Comparison of ENCODE assay signal across 25 cellular contexts in the genomic region with DNA sequence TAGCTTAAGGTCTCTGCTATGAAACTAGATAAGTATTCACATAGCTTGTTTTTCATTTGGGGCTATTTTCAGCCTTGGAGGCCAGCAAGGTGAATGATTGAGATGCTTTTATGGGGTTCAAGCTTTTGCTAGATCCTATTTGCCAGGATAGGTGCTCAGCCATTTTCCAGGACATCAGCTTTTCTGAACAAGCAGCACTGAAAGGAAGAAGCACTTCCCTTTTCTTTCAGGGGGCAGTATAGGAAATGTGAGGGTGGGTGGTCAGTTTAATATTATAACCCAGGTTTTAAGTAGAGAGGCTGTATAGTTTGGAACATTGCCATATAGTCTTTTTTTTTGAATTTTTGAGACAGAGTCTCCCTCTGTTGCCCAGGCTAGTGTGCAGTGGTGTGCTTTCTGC.
"Had no signal": no experiment of that assay in that cellular context is flagged by ENCODE, and none has a peak within 500 bp of the region (broad histone marks: within the 10 kb centered on the region; RNA-seq: fewer than 3 reads in every experiment).

No MANE protein-coding gene starts in this region.

- H3K4me3 Mint-ChIP-seq: activated CD4-positive, alpha-beta memory T cell treated with anti-CD3 and anti-CD28 coated beads, Interleukin-2, amount 10 ng/mL, durations not matched to agents 7 days and 5 days; activated CD8-positive, alpha-beta memory T cell treated with anti-CD3 and anti-CD28 coated beads, Interleukin-2, amount 10 ng/mL, durations not matched to agents 7 days and 5 days; activated naive CD4-positive, alpha-beta T cell treated with anti-CD3 and anti-CD28 coated beads, Interleukin-2, amount 10 ng/mL, durations not matched to agents 7 days and 5 days; neural progenitor cell; T-helper 2 cell treated with Interferon-gamma antibody and Interleukin-4, amounts not matched to agents 5 μg/mL and 100 μg/mL, for 36 hours had no signal

- ATAC-seq: activated CD8-positive, alpha-beta memory T cell treated with anti-CD3 and anti-CD28 coated beads, Interleukin-2, amount 10 ng/mL, durations not matched to agents 7 days and 5 days; left lobe of liver; right lobe of liver had no signal

- FAIRE-seq: astrocyte, endometrium, frontal cortex, kidney, small intestine had no signal

- H3K36me3 ChIP-seq: adrenal gland, breast epithelium, neural progenitor cell, right lobe of liver, stomach, vagina had no signal

- H3K9me3 ChIP-seq: adrenal gland, breast epithelium, right lobe of liver, stomach, vagina had no signal

- H3K36me3 Mint-ChIP-seq: neural progenitor cell had no signal

- H3K27ac Mint-ChIP-seq: activated CD4-positive, alpha-beta memory T cell treated with anti-CD3 and anti-CD28 coated beads, Interleukin-2, amount 10 ng/mL, durations not matched to agents 7 days and 5 days; activated CD8-positive, alpha-beta memory T cell treated with anti-CD3 and anti-CD28 coated beads, Interleukin-2, amount 10 ng/mL, durations not matched to agents 7 days and 5 days; activated naive CD4-positive, alpha-beta T cell treated with anti-CD3 and anti-CD28 coated beads, Interleukin-2, amount 10 ng/mL, durations not matched to agents 7 days and 5 days; neural progenitor cell; T-helper 2 cell treated with Interferon-gamma antibody and Interleukin-4, amounts not matched to agents 5 μg/mL and 100 μg/mL, for 36 hours had no signal

- H3K9me3 Mint-ChIP-seq: activated CD4-positive, alpha-beta memory T cell treated with anti-CD3 and anti-CD28 coated beads, Interleukin-2, amount 10 ng/mL, durations not matched to agents 7 days and 5 days; activated naive CD4-positive, alpha-beta T cell treated with anti-CD3 and anti-CD28 coated beads, Interleukin-2, amount 10 ng/mL, durations not matched to agents 7 days and 5 days; memory B cell; neural progenitor cell; T-helper 2 cell treated with Interferon-gamma antibody and Interleukin-4, amounts not matched to agents 5 μg/mL and 100 μg/mL, for 36 hours had no signal

- H3K9ac ChIP-seq: neural progenitor cell had no signal

- H3K4me2 ChIP-seq: neural progenitor cell had no signal

- H3K4me3 ChIP-seq: adrenal gland, breast epithelium, coronary artery, neural progenitor cell, right lobe of liver, stomach, vagina had no signal

- H3K4me1 Mint-ChIP-seq: neural progenitor cell had no signal

- H3K27ac ChIP-seq: adrenal gland, breast epithelium, coronary artery, neural progenitor cell, right lobe of liver, stomach, vagina had no signal

- H3K27me3 ChIP-seq: adrenal gland, breast epithelium, neural progenitor cell, right lobe of liver, stomach, vagina had no signal

- DNase-seq: activated CD4-positive, alpha-beta memory T cell treated with anti-CD3 and anti-CD28 coated beads, Interleukin-2, amount 10 ng/mL, durations not matched to agents 7 days and 5 days; activated CD4-positive, alpha-beta T cell treated with anti-CD3 and anti-CD28 coated beads for 48 hours; activated CD4-positive, CD25-positive, alpha-beta regulatory T cell; activated CD8-positive, alpha-beta memory T cell treated with anti-CD3 and anti-CD28 coated beads, Interleukin-2, amount 10 ng/mL, durations not matched to agents 7 days and 5 days; activated naive CD4-positive, alpha-beta T cell treated with anti-CD3 and anti-CD28 coated beads, Interleukin-2, amount 10 ng/mL, durations not matched to agents 7 days and 5 days; activated T-cell treated with anti-CD3 and anti-CD28 coated beads, Interleukin-2, amount 50 U/mL, for 1 hour; adrenal gland; erythroblast; head of caudate nucleus; kidney; right lobe of liver; small intestine; stimulated activated CD4-positive, alpha-beta T cell treated with anti-CD3 and anti-CD28 coated beads, Interleukin-15, amount 100 ng/mL, for 24 hours; stimulated activated CD4-positive, alpha-beta T cell treated with anti-CD3 and anti-CD28 coated beads, Interleukin-2, amount 100 ng/mL, for 48 hours; stomach had no signal

- H3K4me1 ChIP-seq: breast epithelium, neural progenitor cell had no signal

- H2AFZ ChIP-seq: neural progenitor cell had no signal

- H3K27me3 Mint-ChIP-seq: activated CD4-positive, alpha-beta memory T cell treated with anti-CD3 and anti-CD28 coated beads, Interleukin-2, amount 10 ng/mL, durations not matched to agents 7 days and 5 days; activated CD8-positive, alpha-beta memory T cell treated with anti-CD3 and anti-CD28 coated beads, Interleukin-2, amount 10 ng/mL, durations not matched to agents 7 days and 5 days; activated naive CD4-positive, alpha-beta T cell treated with anti-CD3 and anti-CD28 coated beads, Interleukin-2, amount 10 ng/mL, durations not matched to agents 7 days and 5 days; memory B cell had no signal
